ENCODE assay signal across 1 cellular context in the genomic region with DNA sequence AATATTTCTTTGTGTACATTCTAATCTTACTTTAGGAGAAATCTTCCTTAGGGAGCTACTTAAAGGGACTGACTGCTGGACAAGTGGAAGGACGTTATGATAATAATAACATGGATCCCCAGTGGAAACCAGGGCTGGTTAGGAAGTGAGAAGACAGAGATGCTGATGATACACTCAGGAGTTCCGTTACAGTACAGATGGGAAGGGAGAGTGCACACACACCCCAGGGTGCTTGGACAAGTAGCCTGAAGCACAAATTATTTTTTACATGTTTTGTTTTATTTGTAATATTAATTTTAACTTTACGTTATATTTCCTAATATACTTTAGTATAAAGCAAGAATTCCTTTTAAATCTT.
TF ChIP-seq lines count a peak whose summit lies in the region.

No MANE protein-coding gene starts in this region.

TF ChIP-seq in HCT116, 20 proteins besides CTCF, POLR2A, EP300 and RAD21 (continued from another document):
- TF ChIP-seq, protein P1, sequence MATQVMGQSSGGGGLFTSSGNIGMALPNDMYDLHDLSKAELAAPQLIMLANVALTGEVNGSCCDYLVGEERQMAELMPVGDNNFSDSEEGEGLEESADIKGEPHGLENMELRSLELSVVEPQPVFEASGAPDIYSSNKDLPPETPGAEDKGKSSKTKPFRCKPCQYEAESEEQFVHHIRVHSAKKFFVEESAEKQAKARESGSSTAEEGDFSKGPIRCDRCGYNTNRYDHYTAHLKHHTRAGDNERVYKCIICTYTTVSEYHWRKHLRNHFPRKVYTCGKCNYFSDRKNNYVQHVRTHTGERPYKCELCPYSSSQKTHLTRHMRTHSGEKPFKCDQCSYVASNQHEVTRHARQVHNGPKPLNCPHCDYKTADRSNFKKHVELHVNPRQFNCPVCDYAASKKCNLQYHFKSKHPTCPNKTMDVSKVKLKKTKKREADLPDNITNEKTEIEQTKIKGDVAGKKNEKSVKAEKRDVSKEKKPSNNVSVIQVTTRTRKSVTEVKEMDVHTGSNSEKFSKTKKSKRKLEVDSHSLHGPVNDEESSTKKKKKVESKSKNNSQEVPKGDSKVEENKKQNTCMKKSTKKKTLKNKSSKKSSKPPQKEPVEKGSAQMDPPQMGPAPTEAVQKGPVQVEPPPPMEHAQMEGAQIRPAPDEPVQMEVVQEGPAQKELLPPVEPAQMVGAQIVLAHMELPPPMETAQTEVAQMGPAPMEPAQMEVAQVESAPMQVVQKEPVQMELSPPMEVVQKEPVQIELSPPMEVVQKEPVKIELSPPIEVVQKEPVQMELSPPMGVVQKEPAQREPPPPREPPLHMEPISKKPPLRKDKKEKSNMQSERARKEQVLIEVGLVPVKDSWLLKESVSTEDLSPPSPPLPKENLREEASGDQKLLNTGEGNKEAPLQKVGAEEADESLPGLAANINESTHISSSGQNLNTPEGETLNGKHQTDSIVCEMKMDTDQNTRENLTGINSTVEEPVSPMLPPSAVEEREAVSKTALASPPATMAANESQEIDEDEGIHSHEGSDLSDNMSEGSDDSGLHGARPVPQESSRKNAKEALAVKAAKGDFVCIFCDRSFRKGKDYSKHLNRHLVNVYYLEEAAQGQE (IDR thresholded peaks at IDR 0.05; ENCODE audit: low read depth), result no peak
- TF ChIP-seq SRF (IDR thresholded peaks at IDR 0.05; ENCODE audit: low read depth) (no peak), FOSL1 (IDR thresholded peaks at IDR 0.05; ENCODE audit: low read depth) (no peak), EZH2 (IDR thresholded peaks at IDR 0.05) (no peak), EGR1 (IDR thresholded peaks at IDR 0.05; ENCODE audit: low read depth) (no peak), TCF7L2 (IDR thresholded peaks at IDR 0.05; ENCODE audit: borderline replicate concordance, extremely low read depth, insufficient read depth, insufficient read length) (no peak), CEBPB (IDR thresholded peaks at IDR 0.05; ENCODE audit: low read depth) (no peak), ZFX (IDR thresholded peaks at IDR 0.05) (no peak)
- TF ChIP-seq, protein P2, sequence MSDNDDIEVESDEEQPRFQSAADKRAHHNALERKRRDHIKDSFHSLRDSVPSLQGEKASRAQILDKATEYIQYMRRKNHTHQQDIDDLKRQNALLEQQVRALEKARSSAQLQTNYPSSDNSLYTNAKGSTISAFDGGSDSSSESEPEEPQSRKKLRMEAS (IDR thresholded peaks at IDR 0.05), result no peak
